In the genomic region with DNA sequence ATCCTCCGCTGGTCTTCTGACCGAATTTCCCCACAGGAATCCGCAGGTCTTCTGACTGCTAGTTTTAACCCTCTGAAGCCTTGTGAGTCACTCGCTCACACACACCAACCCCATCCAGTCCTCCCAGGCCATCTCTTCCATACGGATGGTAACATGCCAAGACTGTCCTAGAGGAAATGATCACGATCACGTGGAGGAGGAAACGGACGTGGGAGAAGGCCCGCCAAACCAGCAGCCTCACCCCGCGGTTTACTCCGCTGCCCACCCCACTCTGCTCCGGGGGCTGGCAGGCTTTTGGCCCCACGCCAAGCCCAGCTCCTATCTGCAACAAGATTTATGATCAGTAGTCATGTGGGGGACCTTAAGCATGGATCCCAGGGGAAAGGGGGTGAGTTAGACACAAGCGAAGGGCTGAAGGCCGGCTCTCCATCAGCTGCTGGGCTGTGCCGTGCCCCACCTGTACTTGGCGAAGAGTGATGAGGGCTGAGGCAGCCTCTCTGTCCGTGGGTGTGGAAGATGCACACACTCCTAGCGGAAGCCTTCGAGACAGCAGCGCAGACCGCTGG, we compare ENCODE assay signal across 1 cellular context.
TF ChIP-seq lines count a peak whose summit lies in the region.

No MANE protein-coding gene starts in this region.

TF ChIP-seq in HEK293, 187 proteins besides CTCF, POLR2A, EP300 and RAD21 (continued from another document and continues in another):
- TF ChIP-seq, protein P1, sequence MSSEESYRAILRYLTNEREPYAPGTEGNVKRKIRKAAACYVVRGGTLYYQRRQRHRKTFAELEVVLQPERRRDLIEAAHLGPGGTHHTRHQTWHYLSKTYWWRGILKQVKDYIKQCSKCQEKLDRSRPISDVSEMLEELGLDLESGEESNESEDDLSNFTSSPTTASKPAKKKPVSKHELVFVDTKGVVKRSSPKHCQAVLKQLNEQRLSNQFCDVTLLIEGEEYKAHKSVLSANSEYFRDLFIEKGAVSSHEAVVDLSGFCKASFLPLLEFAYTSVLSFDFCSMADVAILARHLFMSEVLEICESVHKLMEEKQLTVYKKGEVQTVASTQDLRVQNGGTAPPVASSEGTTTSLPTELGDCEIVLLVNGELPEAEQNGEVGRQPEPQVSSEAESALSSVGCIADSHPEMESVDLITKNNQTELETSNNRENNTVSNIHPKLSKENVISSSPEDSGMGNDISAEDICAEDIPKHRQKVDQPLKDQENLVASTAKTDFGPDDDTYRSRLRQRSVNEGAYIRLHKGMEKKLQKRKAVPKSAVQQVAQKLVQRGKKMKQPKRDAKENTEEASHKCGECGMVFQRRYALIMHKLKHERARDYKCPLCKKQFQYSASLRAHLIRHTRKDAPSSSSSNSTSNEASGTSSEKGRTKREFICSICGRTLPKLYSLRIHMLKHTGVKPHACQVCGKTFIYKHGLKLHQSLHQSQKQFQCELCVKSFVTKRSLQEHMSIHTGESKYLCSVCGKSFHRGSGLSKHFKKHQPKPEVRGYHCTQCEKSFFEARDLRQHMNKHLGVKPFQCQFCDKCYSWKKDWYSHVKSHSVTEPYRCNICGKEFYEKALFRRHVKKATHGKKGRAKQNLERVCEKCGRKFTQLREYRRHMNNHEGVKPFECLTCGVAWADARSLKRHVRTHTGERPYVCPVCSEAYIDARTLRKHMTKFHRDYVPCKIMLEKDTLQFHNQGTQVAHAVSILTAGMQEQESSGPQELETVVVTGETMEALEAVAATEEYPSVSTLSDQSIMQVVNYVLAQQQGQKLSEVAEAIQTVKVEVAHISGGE (tag by site-specific recombination; conservative IDR thresholded peaks at IDR 0.05; ENCODE audit: low read depth), result peak; percentile 59
- TF ChIP-seq ZNF624 (tag by site-specific recombination; IDR thresholded peaks at IDR 0.05), result no peak
- TF ChIP-seq ZFP69B (tag by site-specific recombination; IDR thresholded peaks at IDR 0.05), result peak; percentile 68
- no peak for TF ChIP-seq ZNF211 (tag by site-specific recombination; IDR thresholded peaks at IDR 0.05; ENCODE audit: low read depth)
- TF ChIP-seq ZNF473 (tag by site-specific recombination; IDR thresholded peaks at IDR 0.05), result no peak
- no peak for TF ChIP-seq ZNF416 (tag by site-specific recombination; IDR thresholded peaks at IDR 0.05)
- no peak for TF ChIP-seq ZNF23 (tag by site-specific recombination; IDR thresholded peaks at IDR 0.05; ENCODE audit: borderline replicate concordance)
- TF ChIP-seq GLI2 (tag by site-specific recombination; IDR thresholded peaks at IDR 0.05; ENCODE audit: borderline replicate concordance, low read depth), result no peak
- TF ChIP-seq ZNF324 (tag by site-specific recombination; IDR thresholded peaks at IDR 0.05), result peak; percentile 57; the same call in 1 of the 2 replicates
- no peak for TF ChIP-seq ZNF221 (tag by site-specific recombination; IDR thresholded peaks at IDR 0.05; ENCODE audit: borderline replicate concordance)
- no peak for TF ChIP-seq ZBTB7A (tag by site-specific recombination; IDR thresholded peaks at IDR 0.05; ENCODE audit: low read depth)
- TF ChIP-seq ZNF19 (tag by site-specific recombination; IDR thresholded peaks at IDR 0.05; ENCODE audit: low read depth), result no peak
- TF ChIP-seq YY1 (tag by site-specific recombination; IDR thresholded peaks at IDR 0.05), result no peak
- TF ChIP-seq, protein P2, sequence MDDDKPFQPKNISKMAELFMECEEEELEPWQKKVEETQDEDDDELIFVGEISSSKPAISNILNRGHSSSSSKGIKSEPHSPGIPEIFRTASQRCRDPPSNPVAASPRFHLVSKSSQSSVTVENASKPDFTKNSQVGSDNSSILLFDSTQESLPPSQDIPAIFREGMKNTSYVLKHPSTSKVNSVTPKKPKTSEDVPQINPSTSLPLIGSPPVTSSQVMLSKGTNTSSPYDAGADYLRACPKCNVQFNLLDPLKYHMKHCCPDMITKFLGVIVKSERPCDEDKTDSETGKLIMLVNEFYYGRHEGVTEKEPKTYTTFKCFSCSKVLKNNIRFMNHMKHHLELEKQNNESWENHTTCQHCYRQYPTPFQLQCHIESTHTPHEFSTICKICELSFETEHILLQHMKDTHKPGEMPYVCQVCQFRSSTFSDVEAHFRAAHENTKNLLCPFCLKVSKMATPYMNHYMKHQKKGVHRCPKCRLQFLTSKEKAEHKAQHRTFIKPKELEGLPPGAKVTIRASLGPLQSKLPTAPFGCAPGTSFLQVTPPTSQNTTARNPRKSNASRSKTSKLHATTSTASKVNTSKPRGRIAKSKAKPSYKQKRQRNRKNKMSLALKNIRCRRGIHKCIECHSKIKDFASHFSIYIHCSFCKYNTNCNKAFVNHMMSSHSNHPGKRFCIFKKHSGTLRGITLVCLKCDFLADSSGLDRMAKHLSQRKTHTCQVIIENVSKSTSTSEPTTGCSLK (tag by site-specific recombination; IDR thresholded peaks at IDR 0.05), result no peak
- TF ChIP-seq ZNF24 (tag by site-specific recombination; IDR thresholded peaks at IDR 0.05), result peak; percentile 77
- peak; percentile 89 for TF ChIP-seq SP7 (tag by site-specific recombination; IDR thresholded peaks at IDR 0.05)
- TF ChIP-seq ZNF132 (tag by site-specific recombination; IDR thresholded peaks at IDR 0.05; ENCODE audit: borderline replicate concordance), result no peak
- no peak for TF ChIP-seq ZNF223 (tag by site-specific recombination; IDR thresholded peaks at IDR 0.05)
- TF ChIP-seq ZNF768 (tag by site-specific recombination; IDR thresholded peaks at IDR 0.05), result no peak
- peak; percentile 45; the same call in 1 of the 2 replicates for TF ChIP-seq ZBTB20 (tag by site-specific recombination; IDR thresholded peaks at IDR 0.05)
- peak; percentile 96 for TF ChIP-seq ZFHX2 (tag by site-specific recombination; conservative IDR thresholded peaks at IDR 0.05)
- TF ChIP-seq ZNF146 (tag by site-specific recombination; IDR thresholded peaks at IDR 0.05), result no peak
- TF ChIP-seq, protein P3, sequence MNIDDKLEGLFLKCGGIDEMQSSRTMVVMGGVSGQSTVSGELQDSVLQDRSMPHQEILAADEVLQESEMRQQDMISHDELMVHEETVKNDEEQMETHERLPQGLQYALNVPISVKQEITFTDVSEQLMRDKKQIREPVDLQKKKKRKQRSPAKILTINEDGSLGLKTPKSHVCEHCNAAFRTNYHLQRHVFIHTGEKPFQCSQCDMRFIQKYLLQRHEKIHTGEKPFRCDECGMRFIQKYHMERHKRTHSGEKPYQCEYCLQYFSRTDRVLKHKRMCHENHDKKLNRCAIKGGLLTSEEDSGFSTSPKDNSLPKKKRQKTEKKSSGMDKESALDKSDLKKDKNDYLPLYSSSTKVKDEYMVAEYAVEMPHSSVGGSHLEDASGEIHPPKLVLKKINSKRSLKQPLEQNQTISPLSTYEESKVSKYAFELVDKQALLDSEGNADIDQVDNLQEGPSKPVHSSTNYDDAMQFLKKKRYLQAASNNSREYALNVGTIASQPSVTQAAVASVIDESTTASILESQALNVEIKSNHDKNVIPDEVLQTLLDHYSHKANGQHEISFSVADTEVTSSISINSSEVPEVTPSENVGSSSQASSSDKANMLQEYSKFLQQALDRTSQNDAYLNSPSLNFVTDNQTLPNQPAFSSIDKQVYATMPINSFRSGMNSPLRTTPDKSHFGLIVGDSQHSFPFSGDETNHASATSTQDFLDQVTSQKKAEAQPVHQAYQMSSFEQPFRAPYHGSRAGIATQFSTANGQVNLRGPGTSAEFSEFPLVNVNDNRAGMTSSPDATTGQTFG (tag by site-specific recombination; IDR thresholded peaks at IDR 0.05; ENCODE audit: borderline replicate concordance), result no peak
- TF ChIP-seq, protein P4, sequence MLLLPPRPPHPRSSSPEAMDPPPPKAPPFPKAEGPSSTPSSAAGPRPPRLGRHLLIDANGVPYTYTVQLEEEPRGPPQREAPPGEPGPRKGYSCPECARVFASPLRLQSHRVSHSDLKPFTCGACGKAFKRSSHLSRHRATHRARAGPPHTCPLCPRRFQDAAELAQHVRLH (tag by site-specific recombination; IDR thresholded peaks at IDR 0.05), result no peak
- TF ChIP-seq, protein P5, sequence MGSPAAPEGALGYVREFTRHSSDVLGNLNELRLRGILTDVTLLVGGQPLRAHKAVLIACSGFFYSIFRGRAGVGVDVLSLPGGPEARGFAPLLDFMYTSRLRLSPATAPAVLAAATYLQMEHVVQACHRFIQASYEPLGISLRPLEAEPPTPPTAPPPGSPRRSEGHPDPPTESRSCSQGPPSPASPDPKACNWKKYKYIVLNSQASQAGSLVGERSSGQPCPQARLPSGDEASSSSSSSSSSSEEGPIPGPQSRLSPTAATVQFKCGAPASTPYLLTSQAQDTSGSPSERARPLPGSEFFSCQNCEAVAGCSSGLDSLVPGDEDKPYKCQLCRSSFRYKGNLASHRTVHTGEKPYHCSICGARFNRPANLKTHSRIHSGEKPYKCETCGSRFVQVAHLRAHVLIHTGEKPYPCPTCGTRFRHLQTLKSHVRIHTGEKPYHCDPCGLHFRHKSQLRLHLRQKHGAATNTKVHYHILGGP (tag by site-specific recombination; IDR thresholded peaks at IDR 0.05), result no peak
- no peak for TF ChIP-seq ZNF558 (tag by site-specific recombination; IDR thresholded peaks at IDR 0.05)
- TF ChIP-seq ZNF2 (tag by site-specific recombination; IDR thresholded peaks at IDR 0.05), result peak; percentile 42; the same call in 1 of the 2 replicates
- TF ChIP-seq, protein P6, sequence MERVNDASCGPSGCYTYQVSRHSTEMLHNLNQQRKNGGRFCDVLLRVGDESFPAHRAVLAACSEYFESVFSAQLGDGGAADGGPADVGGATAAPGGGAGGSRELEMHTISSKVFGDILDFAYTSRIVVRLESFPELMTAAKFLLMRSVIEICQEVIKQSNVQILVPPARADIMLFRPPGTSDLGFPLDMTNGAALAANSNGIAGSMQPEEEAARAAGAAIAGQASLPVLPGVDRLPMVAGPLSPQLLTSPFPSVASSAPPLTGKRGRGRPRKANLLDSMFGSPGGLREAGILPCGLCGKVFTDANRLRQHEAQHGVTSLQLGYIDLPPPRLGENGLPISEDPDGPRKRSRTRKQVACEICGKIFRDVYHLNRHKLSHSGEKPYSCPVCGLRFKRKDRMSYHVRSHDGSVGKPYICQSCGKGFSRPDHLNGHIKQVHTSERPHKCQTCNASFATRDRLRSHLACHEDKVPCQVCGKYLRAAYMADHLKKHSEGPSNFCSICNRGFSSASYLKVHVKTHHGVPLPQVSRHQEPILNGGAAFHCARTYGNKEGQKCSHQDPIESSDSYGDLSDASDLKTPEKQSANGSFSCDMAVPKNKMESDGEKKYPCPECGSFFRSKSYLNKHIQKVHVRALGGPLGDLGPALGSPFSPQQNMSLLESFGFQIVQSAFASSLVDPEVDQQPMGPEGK (tag by site-specific recombination; IDR thresholded peaks at IDR 0.05), result peak; percentile 89
- peak; percentile 21; the same call in 1 of the 2 replicates for TF ChIP-seq KLF1 (tag by site-specific recombination; IDR thresholded peaks at IDR 0.05)
- TF ChIP-seq ZNF677 (tag by site-specific recombination; IDR thresholded peaks at IDR 0.05), result no peak
- TF ChIP-seq ZFP41 (tag by site-specific recombination; IDR thresholded peaks at IDR 0.05; ENCODE audit: borderline replicate concordance), result no peak
- peak; percentile 29; the same call in 1 of the 2 replicates for TF ChIP-seq FEZF1 (tag by site-specific recombination; IDR thresholded peaks at IDR 0.05)
- TF ChIP-seq ZNF10 (tag by site-specific recombination; IDR thresholded peaks at IDR 0.05), result peak; percentile 77; the same call in 1 of the 2 replicates
- no peak for TF ChIP-seq ZNF555 (tag by site-specific recombination; conservative IDR thresholded peaks at IDR 0.05)
- TF ChIP-seq ZSCAN30 (tag by site-specific recombination; IDR thresholded peaks at IDR 0.05), result peak; percentile 66; the same call in 1 of the 2 replicates
- no peak for TF ChIP-seq ZNF747 (tag by site-specific recombination; IDR thresholded peaks at IDR 0.05)
- TF ChIP-seq ZNF426 (tag by site-specific recombination; IDR thresholded peaks at IDR 0.05), result no peak
- TF ChIP-seq ZEB2 (tag by site-specific recombination; IDR thresholded peaks at IDR 0.05), result peak; percentile 90
- TF ChIP-seq ZNF394 (tag by site-specific recombination; IDR thresholded peaks at IDR 0.05; ENCODE audit: borderline replicate concordance), result peak; percentile 66; the same call in 1 of the 2 replicates
- TF ChIP-seq, protein P7, sequence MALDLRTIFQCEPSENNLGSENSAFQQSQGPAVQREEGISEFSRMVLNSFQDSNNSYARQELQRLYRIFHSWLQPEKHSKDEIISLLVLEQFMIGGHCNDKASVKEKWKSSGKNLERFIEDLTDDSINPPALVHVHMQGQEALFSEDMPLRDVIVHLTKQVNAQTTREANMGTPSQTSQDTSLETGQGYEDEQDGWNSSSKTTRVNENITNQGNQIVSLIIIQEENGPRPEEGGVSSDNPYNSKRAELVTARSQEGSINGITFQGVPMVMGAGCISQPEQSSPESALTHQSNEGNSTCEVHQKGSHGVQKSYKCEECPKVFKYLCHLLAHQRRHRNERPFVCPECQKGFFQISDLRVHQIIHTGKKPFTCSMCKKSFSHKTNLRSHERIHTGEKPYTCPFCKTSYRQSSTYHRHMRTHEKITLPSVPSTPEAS (tag by site-specific recombination; IDR thresholded peaks at IDR 0.05), result no peak
- TF ChIP-seq ZNF658 (tag by site-specific recombination; IDR thresholded peaks at IDR 0.05), result no peak
- no peak for TF ChIP-seq ZSCAN16 (tag by site-specific recombination; IDR thresholded peaks at IDR 0.05)
- no peak for TF ChIP-seq ZNF623 (tag by site-specific recombination; IDR thresholded peaks at IDR 0.05)
- TF ChIP-seq SALL2 (tag by site-specific recombination; IDR thresholded peaks at IDR 0.05; ENCODE audit: borderline replicate concordance), result no peak
- no peak for TF ChIP-seq ZNF530 (tag by site-specific recombination; IDR thresholded peaks at IDR 0.05; ENCODE audit: low read depth)
- TF ChIP-seq, protein P8, sequence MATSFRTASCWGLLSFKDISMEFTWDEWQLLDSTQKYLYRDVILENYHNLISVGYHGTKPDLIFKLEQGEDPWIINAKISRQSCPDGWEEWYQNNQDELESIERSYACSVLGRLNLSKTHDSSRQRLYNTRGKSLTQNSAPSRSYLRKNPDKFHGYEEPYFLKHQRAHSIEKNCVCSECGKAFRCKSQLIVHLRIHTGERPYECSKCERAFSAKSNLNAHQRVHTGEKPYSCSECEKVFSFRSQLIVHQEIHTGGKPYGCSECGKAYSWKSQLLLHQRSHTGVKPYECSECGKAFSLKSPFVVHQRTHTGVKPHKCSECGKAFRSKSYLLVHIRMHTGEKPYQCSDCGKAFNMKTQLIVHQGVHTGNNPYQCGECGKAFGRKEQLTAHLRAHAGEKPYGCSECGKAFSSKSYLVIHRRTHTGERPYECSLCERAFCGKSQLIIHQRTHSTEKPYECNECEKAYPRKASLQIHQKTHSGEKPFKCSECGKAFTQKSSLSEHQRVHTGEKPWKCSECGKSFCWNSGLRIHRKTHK (tag by site-specific recombination; IDR thresholded peaks at IDR 0.05), result no peak
- TF ChIP-seq GLIS2 (tag by site-specific recombination; IDR thresholded peaks at IDR 0.05), result peak; percentile 62
- TF ChIP-seq REPIN1 (tag by site-specific recombination; IDR thresholded peaks at IDR 0.05; ENCODE audit: low read depth), result no peak
- no peak for TF ChIP-seq ZNF202 (tag by site-specific recombination; IDR thresholded peaks at IDR 0.05; ENCODE audit: borderline replicate concordance)
- TF ChIP-seq PRDM1 (tag by site-specific recombination; IDR thresholded peaks at IDR 0.05), result no peak
- TF ChIP-seq MYNN (tag by site-specific recombination; IDR thresholded peaks at IDR 0.05; ENCODE audit: borderline replicate concordance), result no peak
